In genomic region chr21:32256873-32257620, GRCh38 we compare ENCODE assay signal across 8 cellular contexts. TPM values are rescaled to one million over a fixed set of nuclear protein-coding genes. Genes with fewer than 3 reads are reported as not detected.
DNase-seq lines count a peak whose midpoint lies in the region; ATAC-seq lines count a peak whose summit lies in the region.

No MANE protein-coding gene starts in this region.

- ATAC-seq in GM18861 (IDR thresholded peaks at IDR 0.05; ENCODE audit: unreplicated experiment) (no peak), GM21360 (IDR thresholded peaks at IDR 0.05; ENCODE audit: unreplicated experiment) (no peak)

- DNase-seq in MV-4-11 (lab: John Stamatoyannopoulos, UW) (peak; percentile 1), amniotic stem cell (lab: John Stamatoyannopoulos, UW) (peak; percentile 74), iPS-NIHi11 (ENCODE audit: low spot score) (peak; percentile 44), stromal cell of bone marrow (ENCODE audit: low read depth) (peak; percentile 94), NOMO-1 (lab: John Stamatoyannopoulos, UW; ENCODE audit: unreplicated experiment in 2 of 2) (no peak), HT-29 (ENCODE audit: low spot score) (no peak)

RNA-seq across cellular contexts. Expression of gene MIS18A, which starts 21.8 kb away (rescaled TPM):
- total RNA-seq in HT-29 (2014; rRNA removed; shearing (Covaris generic)): 9.0 and 9.4 TPM in 2 replicates

RNA-seq across cellular contexts. Expression of gene MRAP, which starts 41.6 kb away (rescaled TPM):
- total RNA-seq in HT-29 (2014; rRNA removed; shearing (Covaris generic)): not detected in 2 replicates

Comparison
In these comparisons a context has a peak if more than half of its experiments do, and no peak if none do; other contexts are left out.
1. DNase-seq: peak in MV-4-11 (single experiment), amniotic stem cell (single experiment), iPS-NIHi11 (single experiment) and stromal cell of bone marrow (single experiment); none in NOMO-1 (0 of 2) and HT-29 (single experiment).